Comparison of ENCODE assay signal across 8 cellular contexts in the genomic region with DNA sequence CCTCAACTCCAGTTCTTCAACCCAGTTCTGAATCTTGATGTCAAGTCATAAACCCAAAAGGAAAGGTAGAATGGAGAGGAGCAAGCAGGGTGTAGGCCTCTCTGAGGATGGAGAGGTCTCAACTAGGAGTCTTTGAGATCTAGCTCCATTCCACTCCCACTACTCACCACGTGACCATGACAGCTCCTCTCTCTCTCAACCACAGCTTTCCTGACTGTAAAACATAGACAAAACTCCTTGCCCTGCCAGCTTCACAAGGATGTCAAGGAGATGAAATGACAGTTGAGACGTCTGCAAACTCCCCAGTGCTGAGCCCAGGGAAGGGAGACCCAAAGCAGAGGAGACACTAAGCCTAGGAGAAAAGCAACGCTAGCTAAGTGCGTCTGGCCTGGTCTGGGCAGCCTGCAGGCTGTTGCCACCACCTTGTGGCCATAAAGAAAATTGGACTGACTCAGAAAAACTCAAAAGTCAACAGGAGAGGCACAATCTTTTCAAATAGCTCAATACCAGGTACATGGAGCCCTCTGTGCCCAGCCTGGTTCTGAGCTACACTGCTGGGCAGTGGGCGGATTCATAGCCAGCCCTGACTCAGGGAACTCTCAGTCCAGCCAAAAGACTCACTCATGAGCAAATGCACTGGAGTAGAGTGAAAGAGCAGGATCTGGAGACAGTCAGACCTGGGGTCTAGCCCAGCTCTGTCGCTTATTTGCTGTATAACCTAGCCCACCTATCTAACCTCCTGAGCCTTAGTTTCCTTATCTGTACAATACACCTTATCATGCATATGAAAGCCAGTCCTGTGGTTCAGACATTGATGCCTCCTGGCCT. TPM values are rescaled to one million over a fixed set of nuclear protein-coding genes. Genes with fewer than 3 reads are reported as not detected.
DNase-seq lines count a peak whose midpoint lies in the region; ATAC-seq and TF ChIP-seq lines count a peak whose summit lies in the region.

No MANE protein-coding gene starts in this region.

- no peak overlapping the region for H3K9ac ChIP-seq in mammary epithelial cell (ENCODE audit: insufficient read depth, low read length)

- no peak overlapping the region for H2AFZ ChIP-seq in mammary epithelial cell (ENCODE audit: low read depth, low read length)

- H3K79me2 ChIP-seq in mammary epithelial cell (ENCODE audit: insufficient read depth, low read length) = peaks cover 37% of the 10 kb centered on the region

- H3K27me3 ChIP-seq in mammary epithelial cell (ENCODE audit: insufficient read depth, low read length) = no peaks in the 10 kb centered on the region
- H3K27me3 ChIP-seq in kidney epithelial cell (ENCODE audit: control insufficient read depth, insufficient read depth, low read length) = no peaks in the 10 kb centered on the region

- no peak overlapping the region for H3K27ac ChIP-seq in mammary epithelial cell (ENCODE audit: insufficient read depth, low read depth, low read length)

- WGBS in mammary epithelial cell (ENCODE audit: low coverage, missing lambda C conversion rate) = 53% methylated on average over 6 of the region's 6 CpGs

- no peak overlapping the region for H3K4me2 ChIP-seq in mammary epithelial cell (ENCODE audit: insufficient read depth, low read depth, low read length)

- peaks cover 16% of the 10 kb centered on the region for H3K4me1 ChIP-seq in mammary epithelial cell (ENCODE audit: insufficient read depth, low read length)

- H4K20me1 ChIP-seq in mammary epithelial cell (ENCODE audit: insufficient read depth, low read length) = no peaks in the 10 kb centered on the region

- H3K36me3 ChIP-seq in mammary epithelial cell (ENCODE audit: insufficient read depth, low read length) (no peaks in the 10 kb centered on the region), kidney epithelial cell (ENCODE audit: control insufficient read depth, insufficient read depth, low read length) (peaks cover 1% of the 10 kb centered on the region)

- intact Hi-C loops in mammary epithelial cell (cut with micrococcal nuclease) = loop anchor here (1.0 to 5.0 kb wide), 5 partner anchors 202 to 619 kb away; no protein-coding TSS in a partner anchor

- H3K4me3 ChIP-seq in mammary epithelial cell (replicated peaks in 1 of 3; ENCODE audit: insufficient read depth in 1 of 3, low read depth in 2 of 3, low read length in 3 of 3) (no peak overlapping the region), kidney epithelial cell (ENCODE audit: low read depth, low read length) (no peak overlapping the region)

- in situ Hi-C loops in mammary epithelial cell (cut with MboI; ENCODE audit: low sequenced_read_pairs in 2 of 2) = loop anchor here in 1 of 2 donors (5.0 kb wide), 1 partner anchor 454 kb away; no protein-coding TSS in a partner anchor

- CTCF ChIA-PET in mammary epithelial cell (lab: Charles Lee; ENCODE audit: low non-redundant PET) = interaction anchor here (0.5 to 1.0 kb wide), 8 partner anchors 77 to 431 kb away, joined by 3 to 6 read pairs (median 4); no protein-coding TSS in a partner anchor

- DNase-seq in NCI-H1417 (lab: John Stamatoyannopoulos, UW) (peak; percentile 39 to 80 (median 45)), NCI-H1417 treated with DMSO at 0.1 percent for 48 hours (lab: John Stamatoyannopoulos, UW) (no peak), LoVo (ENCODE audit: low spot score) (peak; percentile 3), SW480 (ENCODE audit: low spot score) (peak; percentile 62), mammary epithelial cell (peak; percentile 30), kidney epithelial cell (ENCODE audit: low read depth) (no peak)
- DNase-seq in stimulated activated CD8-positive, alpha-beta memory T cell treated with anti-CD3 and anti-CD28 coated beads, Interleukin-4, amount 100 ng/mL, for 48 hours = peak; percentile 45

- no peak for ATAC-seq in HG03097 (IDR thresholded peaks at IDR 0.05; ENCODE audit: low FRiP score, unreplicated experiment)

- TF ChIP-seq CTCF in mammary epithelial cell (conservative IDR thresholded peaks at IDR 0.05 in 1 of 2, IDR thresholded peaks at IDR 0.05 in 1 of 2; ENCODE audit: extremely low read depth in 1 of 2, insufficient read depth in 1 of 2, low read depth in 1 of 2, low read length in 2 of 2) (peak; percentile 79 to 81), kidney epithelial cell (IDR thresholded peaks at IDR 0.05; ENCODE audit: insufficient read depth, low read length, poor library complexity, severe bottlenecking) (peak; percentile 80)

- H3K9me3 ChIP-seq in mammary epithelial cell (replicated peaks; ENCODE audit: insufficient read depth, low read length) = no peaks in the 10 kb centered on the region

- no TSS peak for BruUV-seq in mammary epithelial cell (replicated peaks; lab: Mats Ljungman, UMichigan)

- dilution Hi-C loops in mammary epithelial cell (cut with HindIII; ENCODE audit: low sequenced_read_pairs) = no loop called here

RNA-seq across cellular contexts. Expression of gene CLPB, which starts 3.4 kb away (rescaled TPM):
- total RNA-seq in mammary epithelial cell (10 to 100 TPM; 33.2 to 42.7 TPM), kidney epithelial cell (31.6 and 31.8 TPM in 2 replicates)
- polyA plus RNA-seq in mammary epithelial cell = 30.7 TPM
- 97.3 TPM for polyA minus RNA-seq in mammary epithelial cell

Comparison
In these comparisons a context has a peak if more than half of its experiments do, and no peak if none do; other contexts are left out.
1. DNase-seq: peak in NCI-H1417 (3 of 3), LoVo (single experiment), SW480 (single experiment), mammary epithelial cell (single experiment) and stimulated activated CD8-positive, alpha-beta memory T cell treated with anti-CD3 and anti-CD28 coated beads, Interleukin-4, amount 100 ng/mL, for 48 hours (single experiment); none in NCI-H1417 treated with DMSO at 0.1 percent for 48 hours (single experiment) and kidney epithelial cell (single experiment).